Comparison of ENCODE assay signal across 8 cellular contexts in the genomic region with DNA sequence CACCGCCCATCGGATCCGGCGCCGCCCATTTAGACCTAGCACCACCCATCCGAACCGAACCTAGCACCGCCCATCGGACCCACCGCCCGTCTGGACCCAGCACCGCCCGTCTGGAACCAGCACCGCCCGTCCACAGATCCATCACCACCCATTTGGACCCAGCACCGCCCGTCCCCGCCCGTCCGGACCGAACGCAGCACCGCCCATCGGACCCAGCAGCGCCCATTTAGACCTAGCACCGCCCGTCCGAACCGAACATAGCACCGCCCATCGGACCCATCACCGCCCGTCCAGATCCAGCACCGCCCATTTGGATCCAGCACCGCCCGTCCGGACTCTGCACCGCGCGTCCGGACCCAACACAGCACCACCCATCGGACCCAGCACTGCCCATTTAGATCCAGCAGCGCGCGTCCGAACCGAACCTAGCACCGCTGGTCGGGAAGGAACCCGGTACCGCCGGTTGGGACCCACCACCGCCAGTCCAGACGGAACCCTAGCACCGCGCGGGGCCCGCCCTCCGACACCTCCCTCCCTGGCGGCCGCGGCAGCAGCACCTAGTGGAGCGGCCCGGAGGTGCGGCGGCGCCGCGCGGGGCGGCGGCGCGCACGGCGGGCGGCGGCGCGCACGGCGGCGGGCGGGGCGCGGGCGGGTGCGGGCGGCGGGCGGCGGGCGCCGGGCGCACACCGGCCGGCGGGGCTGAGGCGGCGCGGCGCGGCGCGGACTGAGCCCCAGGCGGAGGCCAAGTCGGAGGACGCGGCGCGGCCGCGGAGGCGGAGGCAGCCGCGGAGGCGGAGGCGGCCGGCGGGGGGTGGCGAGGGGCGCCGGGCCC. TPM values are rescaled to one million over a fixed set of nuclear protein-coding genes. Genes with fewer than 3 reads are reported as not detected.
A peak's percentile ranks its signal among the peaks of the same experiment; 100 is the strongest.
DNase-seq lines count a peak whose midpoint lies in the region; ATAC-seq and TF ChIP-seq lines count a peak whose summit lies in the region.

A gene with protein sequence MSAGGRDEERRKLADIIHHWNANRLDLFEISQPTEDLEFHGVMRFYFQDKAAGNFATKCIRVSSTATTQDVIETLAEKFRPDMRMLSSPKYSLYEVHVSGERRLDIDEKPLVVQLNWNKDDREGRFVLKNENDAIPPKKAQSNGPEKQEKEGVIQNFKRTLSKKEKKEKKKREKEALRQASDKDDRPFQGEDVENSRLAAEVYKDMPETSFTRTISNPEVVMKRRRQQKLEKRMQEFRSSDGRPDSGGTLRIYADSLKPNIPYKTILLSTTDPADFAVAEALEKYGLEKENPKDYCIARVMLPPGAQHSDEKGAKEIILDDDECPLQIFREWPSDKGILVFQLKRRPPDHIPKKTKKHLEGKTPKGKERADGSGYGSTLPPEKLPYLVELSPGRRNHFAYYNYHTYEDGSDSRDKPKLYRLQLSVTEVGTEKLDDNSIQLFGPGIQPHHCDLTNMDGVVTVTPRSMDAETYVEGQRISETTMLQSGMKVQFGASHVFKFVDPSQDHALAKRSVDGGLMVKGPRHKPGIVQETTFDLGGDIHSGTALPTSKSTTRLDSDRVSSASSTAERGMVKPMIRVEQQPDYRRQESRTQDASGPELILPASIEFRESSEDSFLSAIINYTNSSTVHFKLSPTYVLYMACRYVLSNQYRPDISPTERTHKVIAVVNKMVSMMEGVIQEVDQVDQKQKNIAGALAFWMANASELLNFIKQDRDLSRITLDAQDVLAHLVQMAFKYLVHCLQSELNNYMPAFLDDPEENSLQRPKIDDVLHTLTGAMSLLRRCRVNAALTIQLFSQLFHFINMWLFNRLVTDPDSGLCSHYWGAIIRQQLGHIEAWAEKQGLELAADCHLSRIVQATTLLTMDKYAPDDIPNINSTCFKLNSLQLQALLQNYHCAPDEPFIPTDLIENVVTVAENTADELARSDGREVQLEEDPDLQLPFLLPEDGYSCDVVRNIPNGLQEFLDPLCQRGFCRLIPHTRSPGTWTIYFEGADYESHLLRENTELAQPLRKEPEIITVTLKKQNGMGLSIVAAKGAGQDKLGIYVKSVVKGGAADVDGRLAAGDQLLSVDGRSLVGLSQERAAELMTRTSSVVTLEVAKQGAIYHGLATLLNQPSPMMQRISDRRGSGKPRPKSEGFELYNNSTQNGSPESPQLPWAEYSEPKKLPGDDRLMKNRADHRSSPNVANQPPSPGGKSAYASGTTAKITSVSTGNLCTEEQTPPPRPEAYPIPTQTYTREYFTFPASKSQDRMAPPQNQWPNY (N-terminal part only) (plus strand): TSS at position 682 of the 832 bp plus-strand sequence. CDS start 222 bp downstream, outside the sequence.

- H3K27me3 ChIP-seq in adipocyte (replicated peaks; ENCODE audit: control insufficient read depth, insufficient read depth, low read length) (no peaks in the 10 kb centered on the region), heart left ventricle (peaks cover 0 to 26% (median 0%) of the 10 kb centered on the region in 9 donors), uterus (no peaks in the 10 kb centered on the region)

- intact Hi-C loops in Calu3 (cut with micrococcal nuclease; ENCODE audit: unreplicated experiment): no loop called here
- intact Hi-C loops in heart left ventricle (cut with DNase I): loop anchor here in 3 of 10 donors (5.0 to 10.0 kb wide), 3 partner anchors 71 to 342 kb away; no protein-coding TSS in a partner anchor
- intact Hi-C loops in posterior cingulate gyrus (cut with DNase I): loop anchor here (5.0 to 10.0 kb wide), 3 partner anchors 64 to 144 kb away; no protein-coding TSS in a partner anchor
- intact Hi-C loops in uterus (cut with DNase I; ENCODE audit: low total_unique reads): no loop called here

- peak; percentile 80 for DNase-seq in Calu3
- DNase-seq in HPDE6-E6E7 (ENCODE audit: extremely low spot score): peak; percentile 64
- DNase-seq in SW480 (ENCODE audit: low spot score): peak; percentile 38
- DNase-seq in adipocyte (ENCODE audit: low read depth): peak; percentile 86
- DNase-seq in heart left ventricle: peak; percentile 77 to 83 (median 79)
- peak; percentile 64 to 96 (median 76) for DNase-seq in posterior cingulate gyrus
- DNase-seq in uterus: peak; percentile 75 to 80

- peak within 1 kb of the TSS; percentile 93 for H3K27ac Mint-ChIP-seq in Calu3 (ENCODE audit: unreplicated experiment)

- no peaks in the 10 kb centered on the region for H3K36me3 ChIP-seq in adipocyte (ENCODE audit: control insufficient read depth, insufficient read depth, low read length, severe bottlenecking)
- H3K36me3 ChIP-seq in heart left ventricle: no peaks in the 10 kb centered on the region
- no peaks in the 10 kb centered on the region for H3K36me3 ChIP-seq in uterus

- peaks cover 36% of the 10 kb centered on the region for H3K36me3 Mint-ChIP-seq in Calu3 (ENCODE audit: insufficient read depth, unreplicated experiment)

- ATAC-seq in GM21360 (IDR thresholded peaks at IDR 0.05; ENCODE audit: unreplicated experiment) (peak; percentile 63), heart left ventricle (peak; percentile 85 to 94 (median 92))

- TF ChIP-seq POLR2A in heart left ventricle (IDR thresholded peaks at IDR 0.05) (no peak), uterus (IDR thresholded peaks at IDR 0.05) (peak in 1 of 2 donors; percentile 37)

- peak within 1 kb of the TSS; percentile 97 for H3K4me3 Mint-ChIP-seq in Calu3 (ENCODE audit: low read depth, unreplicated experiment)

- BruUV-seq in Calu3 (replicated peaks; lab: Mats Ljungman, UMichigan): no TSS peak

- TF ChIP-seq CTCF in Calu3 (IDR thresholded peaks at IDR 0.05; ENCODE audit: unreplicated experiment) (peak; percentile 38), heart left ventricle (IDR thresholded peaks at IDR 0.05) (peak; percentile 14 to 57 (median 42)), uterus (IDR thresholded peaks at IDR 0.05) (peak in 3 of 4 experiments; percentile 45 to 82 (median 56))

- H3K9me3 Mint-ChIP-seq in Calu3 (ENCODE audit: low read depth, unreplicated experiment): no peaks in the 10 kb centered on the region

- H3K27ac ChIP-seq in heart left ventricle: peak within 1 kb of the TSS; percentile 53 to 83 (median 70)
- H3K27ac ChIP-seq in uterus: peak within 1 kb of the TSS; percentile 81 to 82

- no peaks in the 10 kb centered on the region for H3K27me3 Mint-ChIP-seq in Calu3 (ENCODE audit: unreplicated experiment)

- 1 to 2% (median 1%) methylated on average over 17 to 123 of the region's 123 CpGs for WGBS in heart left ventricle, 4 donors

- H3K4me1 ChIP-seq in adipocyte (ENCODE audit: control insufficient read depth, insufficient read depth, low read length): peaks cover 19% of the 10 kb centered on the region
- peaks cover 0 to 47% (median 22%) of the 10 kb centered on the region in 12 donors for H3K4me1 ChIP-seq in heart left ventricle
- peaks cover 0 to 12% of the 10 kb centered on the region in 2 donors for H3K4me1 ChIP-seq in uterus

- peak within 1 kb of the TSS; percentile 82 for H3K9ac ChIP-seq in adipocyte (ENCODE audit: low read length)

- peaks cover 18% of the 10 kb centered on the region for H3K4me1 Mint-ChIP-seq in Calu3 (ENCODE audit: low read depth, unreplicated experiment)

- no peaks in the 10 kb centered on the region for H3K9me3 ChIP-seq in adipocyte (ENCODE audit: control insufficient read depth, low read length)
- no peaks in the 10 kb centered on the region for H3K9me3 ChIP-seq in heart left ventricle
- H3K9me3 ChIP-seq in uterus: no peaks in the 10 kb centered on the region

- peak within 1 kb of the TSS; percentile 88 for H3K4me3 ChIP-seq in adipocyte (ENCODE audit: low read length)
- peak within 1 kb of the TSS; percentile 54 to 90 (median 76) for H3K4me3 ChIP-seq in heart left ventricle
- peak within 1 kb of the TSS; percentile 60 to 75 for H3K4me3 ChIP-seq in uterus

- CTCF ChIA-PET in Calu3 (lab: Charles Lee): no interaction called here

RNA-seq across cellular contexts. Expression of the gene that starts here (rescaled TPM):
- total RNA-seq in Calu3 (2022) (226 and 237 TPM in 2 replicates), heart left ventricle (100 to 1,000 TPM in 1 of 9 donors, 10 to 100 TPM in 8; 38.0 to 100 (median 51.8) TPM), uterus (100 to 1,000 TPM in 2 of 4 donors, 10 to 100 TPM in 2; 64.6 to 210 (median 120) TPM)
- 10 to 100 TPM; 27.6 to 31.5 TPM for polyA plus RNA-seq in heart left ventricle

Comparison
In these comparisons a context has a peak if more than half of its experiments do, and no peak if none do; other contexts are left out.
1. Peak in every context shown above with its lines: DNase-seq, ATAC-seq, H3K4me3 ChIP-seq and H3K27ac ChIP-seq.